ENCODE assay signal across 8 cellular contexts in the genomic region with DNA sequence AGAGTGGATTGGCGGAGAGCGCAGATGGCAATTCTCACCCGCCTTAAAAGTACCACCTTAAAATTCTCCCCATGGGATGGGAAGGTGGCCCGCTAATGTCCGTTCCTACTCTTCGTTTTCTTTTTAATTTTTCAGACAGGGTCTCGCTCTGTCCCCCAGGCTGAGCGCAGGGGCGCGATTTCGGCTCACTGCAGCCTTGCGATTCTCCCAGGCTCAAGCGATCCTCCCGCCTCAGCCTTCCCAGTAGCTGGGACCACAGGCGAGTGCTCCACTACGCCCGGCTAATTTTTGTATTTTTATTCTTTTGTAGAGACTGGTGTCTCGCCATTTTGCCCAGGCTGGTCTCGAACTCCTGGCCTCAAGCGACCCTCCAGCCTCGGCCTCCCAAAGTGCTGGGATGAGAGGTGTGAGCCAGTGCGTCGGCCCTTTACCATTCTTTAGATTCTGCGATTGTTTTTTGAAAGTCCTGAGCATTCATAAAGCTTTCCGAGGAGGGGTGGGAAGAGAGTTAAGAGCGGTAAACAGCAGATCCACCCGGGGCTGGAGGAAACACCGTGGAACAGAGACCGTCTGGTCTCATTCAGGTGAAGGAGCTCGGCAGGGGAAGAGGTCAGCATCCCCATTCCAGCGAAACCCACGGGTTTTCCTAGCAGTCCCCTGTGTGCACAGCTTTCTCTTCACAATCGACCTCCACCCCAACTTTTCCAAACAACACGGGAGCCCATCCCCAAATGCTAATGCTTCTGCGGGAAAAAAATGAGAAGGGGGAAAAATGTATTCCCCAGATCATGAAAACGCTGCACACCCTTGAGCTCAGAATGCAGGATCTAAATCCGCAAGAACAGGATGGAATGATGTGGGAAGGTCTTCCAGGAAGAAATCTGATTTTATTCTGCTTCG.
DNase-seq lines count a peak whose midpoint lies in the region; ATAC-seq, FAIRE-seq and TF ChIP-seq lines count a peak whose summit lies in the region.

No MANE protein-coding gene starts in this region.

- TF ChIP-seq CTCF in GM12878 (IDR thresholded peaks at IDR 0.05 in 2 of 3, conservative IDR thresholded peaks at IDR 0.05 in 1 of 3; ENCODE audit: control insufficient read depth in 2 of 3, extremely low read depth in 1 of 3, insufficient read depth in 1 of 3, low read depth in 3 of 3, low read length in 3 of 3) (no peak), transverse colon (IDR thresholded peaks at IDR 0.05) (no peak)

- POLR2A ChIA-PET in GM12878 (lab: Charles Lee): interaction anchor here (0.6 to 7.0 kb wide), 17 partner anchors 35 to 670 kb away, joined by 3 to 96 read pairs (median 4); no protein-coding TSS in a partner anchor

- peak overlapping the region; percentile 91 for H3K27ac ChIP-seq in GM12878 (ENCODE audit: control insufficient read depth, insufficient read depth)
- no peak overlapping the region for H3K27ac ChIP-seq in mesenchymal stem cell (ENCODE audit: low read length, poor library complexity, severe bottlenecking)
- no peak overlapping the region for H3K27ac ChIP-seq in transverse colon

- no peak overlapping the region for H3K27ac Mint-ChIP-seq in activated T-cell treated with anti-CD3 and anti-CD28 coated beads, Interleukin-2, amount 50 U/mL, for 72 hours

- no peak overlapping the region for H2BK12ac ChIP-seq in mesenchymal stem cell (ENCODE audit: low read length in 2 of 2)

- peak overlapping the region; percentile 82 to 83 for H3K4me3 Mint-ChIP-seq in activated T-cell treated with anti-CD3 and anti-CD28 coated beads, Interleukin-2, amount 50 U/mL, for 72 hours

- in situ Hi-C loops in GM12878 (cut with MboI) (loop anchor here (5.0 kb wide), 2 partner anchors 327 to 727 kb away; partner anchors contain the start of gene PLXNC1), transverse colon (cut with MboI; ENCODE audit: low pct_ligation_motif_present in 1 of 4, low pct_unique_long_range_greater_than_20kb in 1 of 4, low sequenced_read_pairs in 3 of 4) (no loop called here)

- H3K36me3 Mint-ChIP-seq in activated T-cell treated with anti-CD3 and anti-CD28 coated beads, Interleukin-2, amount 50 U/mL, for 72 hours (ENCODE audit: insufficient read depth in 2 of 2): peaks cover 0 to 1% of the 10 kb centered on the region in 2 donors

- RAD21 ChIA-PET in GM12878 (lab: Charles Lee; ENCODE audit: unreplicated experiment): interaction anchor here (0.7 to 7.2 kb wide), 42 partner anchors 19 to 772 kb away, joined by 3 to 205 read pairs (median 6); partner anchors contain the start of gene NDUFA12

- H3K23ac ChIP-seq in mesenchymal stem cell (ENCODE audit: low read length in 2 of 2): no peak overlapping the region

- H3K4me1 ChIP-seq in GM12878 (ENCODE audit: control insufficient read depth, insufficient read depth, low read length) (peaks cover 9% of the 10 kb centered on the region), mesenchymal stem cell (ENCODE audit: control insufficient read depth, insufficient read depth, low read depth, low read length) (peaks cover 18% of the 10 kb centered on the region), transverse colon (peaks cover 3 to 15% (median 14%) of the 10 kb centered on the region in 4 donors)

- H4K91ac ChIP-seq in mesenchymal stem cell (ENCODE audit: low read length): no peak overlapping the region

- no peak for FAIRE-seq in GM12878 (lab: Jason Lieb, UNC)
- FAIRE-seq in urothelium cell line (lab: Jason Lieb, UNC): no peak

- H3K27me3 Mint-ChIP-seq in activated T-cell treated with anti-CD3 and anti-CD28 coated beads, Interleukin-2, amount 50 U/mL, for 72 hours (ENCODE audit: low read depth): peaks cover 82% of the 10 kb centered on the region

- H2AK5ac ChIP-seq in mesenchymal stem cell (ENCODE audit: low read length, severe bottlenecking): no peak overlapping the region

- no peaks in the 10 kb centered on the region for H3K27me3 ChIP-seq in GM12878 (replicated peaks in 1 of 2; ENCODE audit: control insufficient read depth in 2 of 2, insufficient read depth in 2 of 2, low read length in 1 of 2)
- peaks cover 57 to 71% of the 10 kb centered on the region in 2 experiments for H3K27me3 ChIP-seq in mesenchymal stem cell (ENCODE audit: control insufficient read depth in 1 of 2, insufficient read depth in 1 of 2, low read length in 2 of 2)
- H3K27me3 ChIP-seq in transverse colon: peaks cover 68% of the 10 kb centered on the region

- no peaks in the 10 kb centered on the region for H3K9me3 ChIP-seq in GM12878 (replicated peaks; ENCODE audit: control insufficient read depth, insufficient read depth, low read length)
- H3K9me3 ChIP-seq in mesenchymal stem cell (ENCODE audit: control insufficient read depth, low read length): no peaks in the 10 kb centered on the region
- no peaks in the 10 kb centered on the region for H3K9me3 ChIP-seq in transverse colon

- no peaks in the 10 kb centered on the region for H3K36me3 ChIP-seq in GM12878 (ENCODE audit: control insufficient read depth in 2 of 2, insufficient read depth in 2 of 2, low read length in 1 of 2)
- no peaks in the 10 kb centered on the region for H3K36me3 ChIP-seq in mesenchymal stem cell (ENCODE audit: control insufficient read depth in 1 of 2, insufficient read depth in 2 of 2, low read depth in 1 of 2, low read length in 2 of 2)
- no peaks in the 10 kb centered on the region for H3K36me3 ChIP-seq in transverse colon

- no peak for DNase-seq in activated T-cell treated with anti-CD3 and anti-CD28 coated beads, Interleukin-2, amount 50 U/mL, for 72 hours
- DNase-seq in activated T-cell treated with anti-CD3 and anti-CD28 coated beads for 4 hours (no peak), GM12878 (ENCODE audit: low read depth, low spot score) (no peak), mesenchymal stem cell (no peak), transverse colon (no peak), cerebellar nuclear complex (lab: John Stamatoyannopoulos, UW) (no peak), urothelium cell line (ENCODE audit: low spot score) (no peak)

- TF ChIP-seq RAD21 in GM12878 (IDR thresholded peaks at IDR 0.05; ENCODE audit: insufficient read depth, low read depth, low read length): no peak

- H3K9ac ChIP-seq in GM12878 (ENCODE audit: control insufficient read depth, insufficient read depth, low read length): peak overlapping the region; percentile 95
- no peak overlapping the region for H3K9ac ChIP-seq in mesenchymal stem cell (ENCODE audit: low read length)

- H3K4ac ChIP-seq in mesenchymal stem cell (ENCODE audit: low read depth in 1 of 2, low read length in 2 of 2): no peak overlapping the region

- H3K4me2 ChIP-seq in GM12878 (ENCODE audit: control insufficient read depth, insufficient read depth) (peak overlapping the region; percentile 73), mesenchymal stem cell (ENCODE audit: low read length, poor library complexity, severe bottlenecking) (peak overlapping the region; percentile 90)

- 46% methylated on average over 38 of the region's 38 CpGs for WGBS in GM12878 (ENCODE audit: insufficient coverage, insufficient replicate concordance, low lambda C conversion rate, missing lambda C conversion rate)
- WGBS in mesenchymal stem cell: 38% methylated on average over 38 of the region's 38 CpGs
- WGBS in transverse colon (ENCODE audit: low coverage in 1 of 2), 2 donors: 11 to 16% methylated on average over 9 to 38 of the region's 38 CpGs

- H2AFZ ChIP-seq in GM12878 (ENCODE audit: control insufficient read depth, low read depth, low read length): peak overlapping the region; percentile 74
- H2AFZ ChIP-seq in mesenchymal stem cell (ENCODE audit: low read depth, low read length): peak overlapping the region; percentile 16

- H2BK15ac ChIP-seq in mesenchymal stem cell (ENCODE audit: low read depth, poor library complexity, severe bottlenecking): no peak overlapping the region

- peak overlapping the region in 1 of 2 experiments; percentile 57 for H3K18ac ChIP-seq in mesenchymal stem cell (ENCODE audit: low read depth in 1 of 2, low read length in 2 of 2)

- H2BK120ac ChIP-seq in mesenchymal stem cell (ENCODE audit: low read depth, low read length): no peak overlapping the region

- intact Hi-C loops in GM12878 (cut with micrococcal nuclease; ENCODE audit: unreplicated experiment) (loop anchor here (2.0 kb wide), 2 partner anchors 106 to 272 kb away; no protein-coding TSS in a partner anchor), transverse colon (cut with DNase I; ENCODE audit: low total_unique reads) (no loop called here)

- CTCF ChIA-PET in GM12878 (lab: Yijun Ruan, JAX): interaction anchor here (0.7 to 8.6 kb wide), 42 partner anchors 21 to 740 kb away, joined by 3 to 133 read pairs (median 8); partner anchors contain the start of genes CEP83 and NR2C1

- H3K79me1 ChIP-seq in mesenchymal stem cell (replicated peaks; ENCODE audit: low read length, poor library complexity, severe bottlenecking): no peaks in the 10 kb centered on the region

- peaks cover 0 to 1% of the 10 kb centered on the region in 2 donors for H3K9me3 Mint-ChIP-seq in activated T-cell treated with anti-CD3 and anti-CD28 coated beads, Interleukin-2, amount 50 U/mL, for 72 hours

- H2BK5ac ChIP-seq in mesenchymal stem cell (ENCODE audit: low read depth, low read length, poor library complexity, severe bottlenecking): no peak overlapping the region

- TF ChIP-seq EP300 in GM12878 (IDR thresholded peaks at IDR 0.05; ENCODE audit: borderline replicate concordance in 1 of 2, control insufficient read depth in 1 of 2, low read depth in 2 of 2, low read length in 2 of 2) (no peak), transverse colon (IDR thresholded peaks at IDR 0.05; ENCODE audit: low read depth) (no peak)

- H3K79me2 ChIP-seq in GM12878 (ENCODE audit: control insufficient read depth, insufficient read depth, low read length): peaks cover 56% of the 10 kb centered on the region

- TSS peak; percentile 75 for BruUV-seq in GM12878 (replicated peaks; lab: Mats Ljungman, UMichigan)

- SMC1A ChIA-PET in GM12878 (lab: Charles Lee; ENCODE audit: uncharacterized antibody, unreplicated experiment): interaction anchor here (0.9 to 9.9 kb wide), 42 partner anchors 12 to 740 kb away, joined by 3 to 243 read pairs (median 6); partner anchors contain the start of gene NR2C1

- no peak overlapping the region for H3K14ac ChIP-seq in mesenchymal stem cell (ENCODE audit: low read length in 2 of 2)

- no peak for ATAC-seq in activated T-cell treated with anti-CD3 and anti-CD28 coated beads, Interleukin-2, amount 50 U/mL, for 72 hours (replicated peaks in 1 of 2)
- ATAC-seq in GM12878 (no peak), HG02852 (IDR thresholded peaks at IDR 0.05; ENCODE audit: unreplicated experiment) (no peak)

- H4K8ac ChIP-seq in mesenchymal stem cell (ENCODE audit: low read length): no peak overlapping the region

- H3K4me3 ChIP-seq in GM12878 (peak overlapping the region; percentile 91), mesenchymal stem cell (ENCODE audit: insufficient read depth in 1 of 2, low read depth in 1 of 2, low read length in 2 of 2) (peak overlapping the region in 1 of 2 experiments; percentile 59), transverse colon (peak overlapping the region; percentile 32 to 61 (median 45))

- no peak for TF ChIP-seq POLR2A in GM12878 (IDR thresholded peaks at IDR 0.05; ENCODE audit: low read depth, low read length)
- TF ChIP-seq POLR2A in transverse colon (IDR thresholded peaks at IDR 0.05): no peak

- H4K20me1 ChIP-seq in GM12878 (ENCODE audit: control insufficient read depth, insufficient read depth): no peaks in the 10 kb centered on the region

- H3K4me1 Mint-ChIP-seq in activated T-cell treated with anti-CD3 and anti-CD28 coated beads, Interleukin-2, amount 50 U/mL, for 72 hours (ENCODE audit: low read depth): peaks cover 25% of the 10 kb centered on the region
